In the genomic region with DNA sequence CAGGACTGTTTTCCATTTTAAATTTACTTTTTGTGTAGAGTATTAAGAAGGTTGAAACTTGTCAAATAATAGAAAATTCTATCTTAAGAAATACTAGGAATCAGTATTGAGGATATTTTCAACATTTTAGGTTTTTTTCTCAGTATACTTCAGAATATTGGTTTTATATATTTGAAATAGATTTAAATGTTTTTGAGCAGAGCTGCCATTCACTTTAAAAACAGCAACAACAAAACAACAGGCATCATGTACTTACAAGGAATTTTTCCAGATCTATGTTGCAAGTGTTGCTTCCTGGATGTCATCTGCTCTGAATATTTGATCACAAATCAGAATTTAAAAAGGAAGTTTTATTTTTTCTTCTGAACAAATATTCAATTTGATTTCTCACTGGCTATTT, we compare ENCODE assay signal across 11 cellular contexts.
"Had no signal": no experiment of that assay in that cellular context is flagged by ENCODE, and none has a peak within 500 bp of the region (broad histone marks: within the 10 kb centered on the region; RNA-seq: fewer than 3 reads in every experiment).

No MANE protein-coding gene starts in this region.

- H3K9me3 ChIP-seq: HAP-1 had no signal

- H2AFZ ChIP-seq: GM23248, GM23338 had no signal

- H3K4me1 ChIP-seq: HAP-1 had no signal

- H3K9ac ChIP-seq: GM23248 had no signal

- H3K27ac ChIP-seq: GM23248 had no signal

- H3K36me3 ChIP-seq: HAP-1 had no signal

- ATAC-seq: GM23338, HCT116 had no signal

- H3K4me2 ChIP-seq: GM23338 had no signal

- FAIRE-seq: H1, H54 had no signal

- H3K4me3 ChIP-seq: GM23248, GM23338, HAP-1 had no signal

- DNase-seq: GM23248, GOT3, H7, H9, HCEC 1CT, HFFc6 had no signal
